Comparison of ENCODE assay signal across 8 cellular contexts in genomic region chr1:207052736-207053545, GRCh38. TPM values are rescaled to one million over a fixed set of nuclear protein-coding genes. Genes with fewer than 3 reads are reported as not detected.
A peak's percentile ranks its signal among the peaks of the same experiment; 100 is the strongest.
DNase-seq lines count a peak whose midpoint lies in the region; ATAC-seq and TF ChIP-seq lines count a peak whose summit lies in the region.

PFKFB2 (plus strand) TSS chr1:207053275; CDS start chr1:207054718, 1,443 bp downstream.

- no peak for TF ChIP-seq CTCF in GM13976 (IDR thresholded peaks at IDR 0.05; ENCODE audit: borderline replicate concordance, control extremely low read depth, extremely low read depth, insufficient read depth, missing control alignments)
- TF ChIP-seq CTCF in ascending aorta (IDR thresholded peaks at IDR 0.05), result peak; percentile 31 to 36 (median 35)
- peak in 4 of 6 experiments; percentile 49 to 79 (median 66) for TF ChIP-seq CTCF in upper lobe of left lung (IDR thresholded peaks at IDR 0.05)

- H3K36me3 ChIP-seq in ascending aorta (peaks cover 10 to 12% of the 10 kb centered on the region in 2 donors), upper lobe of left lung (peaks cover 0 to 15% (median 7%) of the 10 kb centered on the region in 4 donors)

- H3K4me3 ChIP-seq in ascending aorta (peak within 1 kb of the TSS; percentile 71 to 80), upper lobe of left lung (peak within 1 kb of the TSS; percentile 51 to 79 (median 58))

- H3K27ac ChIP-seq in ascending aorta (peak within 1 kb of the TSS; percentile 90 to 92), upper lobe of left lung (peak within 1 kb of the TSS; percentile 90 to 97 (median 94))

- H3K27me3 ChIP-seq in ascending aorta (no peaks in the 10 kb centered on the region), upper lobe of left lung (no peaks in the 10 kb centered on the region)

- peak; percentile 39 to 98 (median 89) for TF ChIP-seq POLR2A in upper lobe of left lung (IDR thresholded peaks at IDR 0.05)

- TF ChIP-seq EP300 in upper lobe of left lung (IDR thresholded peaks at IDR 0.05), result peak in 1 of 4 donors; percentile 73

- ATAC-seq in HG02798 (IDR thresholded peaks at IDR 0.05; ENCODE audit: poor library complexity, unreplicated experiment) (peak; percentile 84), left ventricle myocardium superior (peak; percentile 88), upper lobe of left lung (ENCODE audit: low FRiP score in 2 of 2) (peak; percentile 90 to 96)

- DNase-seq in GM13976 (ENCODE audit: low spot score), result peak; percentile 94
- peak; percentile 98 for DNase-seq in NCI-H146 treated with DMSO at 0.1 percent for 48 hours (lab: John Stamatoyannopoulos, UW; ENCODE audit: unreplicated experiment)
- peak; percentile 86 to 94 (median 92) for DNase-seq in T-helper 2 cell
- DNase-seq in ascending aorta (ENCODE audit: low spot score in 2 of 2), result peak; percentile 97 to 98
- peak; percentile 98 for DNase-seq in left ventricle myocardium superior
- DNase-seq in posterior vena cava (ENCODE audit: low spot score), result peak; percentile 98
- DNase-seq in upper lobe of left lung, result peak; percentile 99

- intact Hi-C loops in ascending aorta (cut with DNase I) (loop anchor here (1.0 to 10.0 kb wide), 6 partner anchors 138 to 1152 kb away; partner anchors contain the start of genes CD46, CD55, EIF2D and RASSF5), left ventricle myocardium superior (cut with micrococcal nuclease) (no loop called here), posterior vena cava (cut with DNase I) (loop anchor here in 1 of 2 donors (10.0 kb wide), 1 partner anchor 772 kb away; no protein-coding TSS in a partner anchor)

- H3K9me3 ChIP-seq in ascending aorta, result no peaks in the 10 kb centered on the region
- no peaks in the 10 kb centered on the region for H3K9me3 ChIP-seq in upper lobe of left lung

- in situ Hi-C loops in GM13976 (cut with MboI; ENCODE audit: low sequenced_read_pairs, unreplicated experiment), result no loop called here

- 1 to 4% methylated on average over 12 to 43 of the region's 51 CpGs for WGBS in upper lobe of left lung, 2 donors

- H3K4me1 ChIP-seq in ascending aorta (peaks cover 9 to 14% of the 10 kb centered on the region in 2 donors), upper lobe of left lung (peaks cover 20 to 43% (median 37%) of the 10 kb centered on the region in 4 donors)

RNA-seq across cellular contexts. Expression of gene PFKFB2, which starts in this region (rescaled TPM):
- 1.2 TPM for total RNA-seq in ascending aorta
- total RNA-seq in left ventricle myocardium superior, result 99.0 TPM
- 10 to 100 TPM; 10.2 to 13.0 TPM for total RNA-seq in posterior vena cava
- total RNA-seq in upper lobe of left lung, result 10 to 100 TPM; 25.3 to 95.5 (median 58.0) TPM

Comparison
In these comparisons a context has a peak if more than half of its experiments do, and no peak if none do; other contexts are left out.
1. Peak in every context shown above with its lines: DNase-seq, ATAC-seq, H3K4me3 ChIP-seq and H3K27ac ChIP-seq.